In the genomic region with DNA sequence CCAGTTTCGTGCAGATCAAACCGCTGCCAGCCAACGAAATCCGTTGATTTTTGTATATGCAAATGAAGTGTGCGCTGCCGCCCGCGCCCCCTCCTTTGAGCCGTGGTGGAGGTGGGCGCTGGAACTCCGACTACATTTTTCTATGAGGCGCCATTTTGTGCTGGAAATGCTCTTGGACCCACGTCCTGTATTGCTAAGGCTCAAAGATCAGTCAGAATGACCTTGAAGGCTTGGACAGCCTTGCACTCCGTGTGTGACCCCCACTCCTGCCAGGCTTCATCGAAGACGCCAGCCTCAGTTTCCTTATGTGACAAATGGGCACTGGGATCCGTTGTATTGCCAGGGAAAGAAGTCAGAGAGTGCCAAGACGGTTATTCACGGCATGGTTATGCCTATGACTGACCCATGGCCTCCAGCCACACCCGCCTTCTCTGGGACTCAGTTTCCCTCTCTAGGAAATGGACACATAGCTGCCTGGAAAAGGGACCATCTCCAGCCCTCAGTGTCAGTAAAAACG, we compare ENCODE assay signal across 8 cellular contexts. TPM values are rescaled to one million over a fixed set of nuclear protein-coding genes. Genes with fewer than 3 reads are reported as not detected.
DNase-seq lines count a peak whose midpoint lies in the region; ATAC-seq, FAIRE-seq and TF ChIP-seq lines count a peak whose summit lies in the region.

No MANE protein-coding gene starts in this region.

- TF ChIP-seq EP300 in HepG2 (IDR thresholded peaks at IDR 0.05; ENCODE audit: low read depth in 2 of 2, low read length in 2 of 2) (no peak), HepG2 (CRISPR knock-in tag; IDR thresholded peaks at IDR 0.05; ENCODE audit: borderline replicate concordance) (no peak)

- H3K4me1 ChIP-seq in HepG2 (ENCODE audit: insufficient read depth, low read length) (peaks cover 26% of the 10 kb centered on the region), thyroid gland (peaks cover 14 to 18% of the 10 kb centered on the region in 2 donors)

- peak overlapping the region; percentile 92 for H3K4me3 Mint-ChIP-seq in activated naive CD8-positive, alpha-beta T cell treated with anti-CD3 and anti-CD28 coated beads, Interleukin-2, amount 50 U/mL, for 24 hours

- H3K79me2 ChIP-seq in HepG2 (ENCODE audit: insufficient read depth, low read length): peaks cover 16% of the 10 kb centered on the region

- H3K36me3 Mint-ChIP-seq in activated naive CD8-positive, alpha-beta T cell treated with anti-CD3 and anti-CD28 coated beads, Interleukin-2, amount 50 U/mL, for 24 hours (ENCODE audit: low read depth): peaks cover 30% of the 10 kb centered on the region

- in situ Hi-C loops in HepG2 (cut with HindIII; ENCODE audit: extremely low pct_ligation_motif_present, low pct_unique_long_range_greater_than_20kb): loop anchor here (5.0 kb wide), 1 partner anchor 261 kb away; the partner anchor contains the start of gene TNNT1

- H4K20me1 ChIP-seq in HepG2 (ENCODE audit: insufficient read depth, low read length): no peaks in the 10 kb centered on the region

- TF ChIP-seq CTCF in HepG2 (CRISPR knock-in tag; IDR thresholded peaks at IDR 0.05): no peak
- no peak for TF ChIP-seq CTCF in thyroid gland (IDR thresholded peaks at IDR 0.05)

- TF ChIP-seq POLR2A in HepG2 (IDR thresholded peaks at IDR 0.05; ENCODE audit: insufficient read depth in 1 of 2, low read depth in 2 of 2, low read length in 2 of 2) (no peak), thyroid gland (IDR thresholded peaks at IDR 0.05) (peak in 1 of 2 donors; percentile 22)

- peak; percentile 18 for FAIRE-seq in HepG2 (lab: Jason Lieb, UNC)

- no peak for TF ChIP-seq RAD21 in HepG2 (CRISPR knock-in tag; IDR thresholded peaks at IDR 0.05)

- H3K27ac ChIP-seq in HepG2 (ENCODE audit: extremely low read length, insufficient read depth, low read length): peak overlapping the region; percentile 61
- peak overlapping the region; percentile 91 to 99 (median 94) for H3K27ac ChIP-seq in thyroid gland

- H3K9ac ChIP-seq in HepG2 (ENCODE audit: insufficient read depth, low read depth, low read length): no peak overlapping the region

- H3K36me3 ChIP-seq in HepG2 (replicated peaks in 1 of 2; ENCODE audit: control insufficient read depth in 1 of 2, insufficient read depth in 2 of 2, low read length in 2 of 2): peaks cover 6 to 13% of the 10 kb centered on the region in 2 experiments; a peak in 4 of 5 replicates
- H3K36me3 ChIP-seq in thyroid gland: peaks cover 0 to 6% of the 10 kb centered on the region in 2 donors

- POLR2A ChIA-PET in HepG2 (lab: Yijun Ruan, JAX): interaction anchor here (0.5 to 2.9 kb wide), 40 partner anchors 9 to 291 kb away, joined by 3 to 62 read pairs (median 5); partner anchors contain the start of genes DNAAF3, HSPBP1, ISOC2 and KMT5C

- CTCF ChIA-PET in HepG2 (lab: Yijun Ruan, JAX; ENCODE audit: low intra/inter-chr PET ratio, low total read pairs): no interaction called here

- TSS peak; percentile 69 for BruUV-seq in HepG2 (replicated peaks; lab: Mats Ljungman, UMichigan)

- ATAC-seq in activated naive CD8-positive, alpha-beta T cell treated with anti-CD3 and anti-CD28 coated beads, Interleukin-2, amount 50 U/mL, for 24 hours: no peak
- no peak for ATAC-seq in HepG2
- no peak for ATAC-seq in GM21723 (IDR thresholded peaks at IDR 0.05; ENCODE audit: unreplicated experiment)
- ATAC-seq in GM21737 (IDR thresholded peaks at IDR 0.05; ENCODE audit: unreplicated experiment): no peak

- no peaks in the 10 kb centered on the region for H3K27me3 Mint-ChIP-seq in activated naive CD8-positive, alpha-beta T cell treated with anti-CD3 and anti-CD28 coated beads, Interleukin-2, amount 50 U/mL, for 24 hours

- peaks cover 0 to 5% of the 10 kb centered on the region in 2 experiments; a peak in 1 of 5 replicates for H3K27me3 ChIP-seq in HepG2 (ENCODE audit: control insufficient read depth in 1 of 2, insufficient read depth in 2 of 2, low read length in 2 of 2)
- no peaks in the 10 kb centered on the region for H3K27me3 ChIP-seq in thyroid gland

- H3K4me3 ChIP-seq in HepG2 (replicated peaks in 1 of 3; ENCODE audit: insufficient read depth in 1 of 3, low read depth in 2 of 3, low read length in 3 of 3) (peak overlapping the region in 1 of 3 experiments; percentile 83; a peak in 3 of 6 replicates), thyroid gland (replicated peaks in 1 of 3) (peak overlapping the region in 2 of 3 donors; percentile 44 to 92)

- H3K9me3 ChIP-seq in HepG2 (ENCODE audit: low read length) (no peaks in the 10 kb centered on the region), thyroid gland (no peaks in the 10 kb centered on the region)

- DNase-seq in activated T-cell treated with anti-CD3 and anti-CD28 coated beads, Interleukin-2, amount 50 U/mL, for 1 hour: peak; percentile 23
- no peak for DNase-seq in activated T-cell treated with anti-CD3 and anti-CD28 coated beads, Interleukin-2, amount 50 U/mL, for 48 hours
- no peak for DNase-seq in activated naive CD8-positive, alpha-beta T cell treated with anti-CD3 and anti-CD28 coated beads, Interleukin-2, amount 50 U/mL, for 24 hours
- no peak for DNase-seq in HepG2 (ENCODE audit: low spot score)
- DNase-seq in thyroid gland: no peak
- no peak for DNase-seq in GDM1 (lab: John Stamatoyannopoulos, UW)

- H3K27ac Mint-ChIP-seq in activated naive CD8-positive, alpha-beta T cell treated with anti-CD3 and anti-CD28 coated beads, Interleukin-2, amount 50 U/mL, for 24 hours: peak overlapping the region; percentile 98

- WGBS in HepG2 (ENCODE audit: low lambda C conversion rate): 65% methylated on average over 18 of the region's 21 CpGs
- 29% methylated on average over 20 to 21 of the region's 21 CpGs for WGBS in thyroid gland, 2 donors

- peak overlapping the region; percentile 57; the same call in 1 of the 2 replicates for H3K4me2 ChIP-seq in HepG2 (ENCODE audit: low read depth, low read length)

- H3K9me3 Mint-ChIP-seq in activated naive CD8-positive, alpha-beta T cell treated with anti-CD3 and anti-CD28 coated beads, Interleukin-2, amount 50 U/mL, for 24 hours: peaks cover 11% of the 10 kb centered on the region

- no peak overlapping the region for H2AFZ ChIP-seq in HepG2 (ENCODE audit: low read length)

- H3K4me1 Mint-ChIP-seq in activated naive CD8-positive, alpha-beta T cell treated with anti-CD3 and anti-CD28 coated beads, Interleukin-2, amount 50 U/mL, for 24 hours: peaks cover 37% of the 10 kb centered on the region

- intact Hi-C loops in HepG2 (cut with micrococcal nuclease; ENCODE audit: unreplicated experiment) (no loop called here), thyroid gland (cut with DNase I) (no loop called here)

RNA-seq across cellular contexts. Expression of gene UBE2S, which starts 0.8 kb away (rescaled TPM):
- 29.5 and 39.3 TPM in 2 replicates for total RNA-seq in HepG2 (2016; rRNA removed; fragmentation: Illumina TruSeq; extraction: Trizol)
- 24.2 and 26.4 TPM in 2 replicates for total RNA-seq in HepG2 (2016; cell fraction: cytosol; rRNA removed; fragmentation: Illumina TruSeq; extraction: Trizol; ENCODE audit: low read depth)
- 27.5 and 32.8 TPM in 2 replicates for total RNA-seq in HepG2 (2016; cell fraction: insoluble cytoplasmic fraction; rRNA removed; fragmentation: Illumina TruSeq; extraction: Trizol)
- total RNA-seq in HepG2 (2016; cell fraction: membrane; rRNA removed; fragmentation: Illumina TruSeq; extraction: Trizol): 46.3 and 52.3 TPM in 2 replicates
- 8.8 and 13.3 TPM in 2 replicates for total RNA-seq in HepG2 (2016; cell fraction: nucleus; rRNA removed; fragmentation: Illumina TruSeq; extraction: Trizol)
- polyA plus RNA-seq in HepG2 (2011; rRNA removed): 26.6 and 32.2 TPM in 2 replicates
- polyA plus RNA-seq in HepG2 (2011; cell fraction: cytosol; rRNA removed): 13.5 and 25.5 TPM in 2 replicates
- polyA plus RNA-seq in HepG2 (2011; cell fraction: nucleus; rRNA removed): 11.7 and 17.0 TPM in 2 replicates
- polyA plus RNA-seq in HepG2 (2012): 13.3 and 15.9 TPM in 2 replicates
- 40.7 and 47.0 TPM in 2 replicates for polyA plus RNA-seq in HepG2 (2016; cell fraction: cytosol; fragmentation: Illumina TruSeq; extraction: Trizol; ENCODE audit: low read depth)
- 40.6 and 48.2 TPM in 2 replicates for polyA plus RNA-seq in HepG2 (2016; cell fraction: insoluble cytoplasmic fraction; fragmentation: Illumina TruSeq; extraction: Trizol; ENCODE audit: low read depth)
- polyA plus RNA-seq in HepG2 (2016; cell fraction: membrane; fragmentation: Illumina TruSeq; extraction: Trizol; ENCODE audit: low read depth): 58.0 and 64.6 TPM in 2 replicates
- polyA plus RNA-seq in HepG2 (2016; cell fraction: nucleus; fragmentation: Illumina TruSeq; extraction: Trizol; ENCODE audit: insufficient read depth, low read depth): 28.6 and 29.6 TPM in 2 replicates
- 27.9 and 372 TPM in 2 replicates for polyA minus RNA-seq in HepG2 (2011; rRNA and poly(A)+ RNA removed; ENCODE audit: low replicate concordance)
- polyA minus RNA-seq in HepG2 (2011; cell fraction: cytosol; rRNA and poly(A)+ RNA removed): 21.6 and 27.8 TPM in 2 replicates
- 11.3 and 12.2 TPM in 2 replicates for polyA minus RNA-seq in HepG2 (2011; cell fraction: nucleus; rRNA and poly(A)+ RNA removed)
- total RNA-seq in thyroid gland: 10 to 100 TPM in 2 of 4 donors, 1 to 10 TPM in 2; 5.7 to 13.3 (median 9.8) TPM

RNA-seq across cellular contexts. Expression of gene RPL28, which starts 22.6 kb away (rescaled TPM):
- total RNA-seq in HepG2 (2016; rRNA removed; fragmentation: Illumina TruSeq; extraction: Trizol): 105 and 149 TPM in 2 replicates
- 153 and 170 TPM in 2 replicates for total RNA-seq in HepG2 (2016; cell fraction: cytosol; rRNA removed; fragmentation: Illumina TruSeq; extraction: Trizol; ENCODE audit: low read depth)
- total RNA-seq in HepG2 (2016; cell fraction: insoluble cytoplasmic fraction; rRNA removed; fragmentation: Illumina TruSeq; extraction: Trizol): 106 and 135 TPM in 2 replicates
- total RNA-seq in HepG2 (2016; cell fraction: membrane; rRNA removed; fragmentation: Illumina TruSeq; extraction: Trizol): 327 and 344 TPM in 2 replicates
- 60.8 and 85.5 TPM in 2 replicates for total RNA-seq in HepG2 (2016; cell fraction: nucleus; rRNA removed; fragmentation: Illumina TruSeq; extraction: Trizol)
- 420 and 501 TPM in 2 replicates for polyA plus RNA-seq in HepG2 (2011; rRNA removed)
- polyA plus RNA-seq in HepG2 (2011; cell fraction: cytosol; rRNA removed): 1,012 and 1,230 TPM in 2 replicates
- 415 and 421 TPM in 2 replicates for polyA plus RNA-seq in HepG2 (2011; cell fraction: nucleus; rRNA removed)
- 1,382 and 1,551 TPM in 2 replicates for polyA plus RNA-seq in HepG2 (2012)
- 3,340 and 3,836 TPM in 2 replicates for polyA plus RNA-seq in HepG2 (2016; cell fraction: cytosol; fragmentation: Illumina TruSeq; extraction: Trizol; ENCODE audit: low read depth)
- polyA plus RNA-seq in HepG2 (2016; cell fraction: insoluble cytoplasmic fraction; fragmentation: Illumina TruSeq; extraction: Trizol; ENCODE audit: low read depth): 1,089 and 1,394 TPM in 2 replicates
- polyA plus RNA-seq in HepG2 (2016; cell fraction: membrane; fragmentation: Illumina TruSeq; extraction: Trizol; ENCODE audit: low read depth): 4,357 and 4,654 TPM in 2 replicates
- 818 and 840 TPM in 2 replicates for polyA plus RNA-seq in HepG2 (2016; cell fraction: nucleus; fragmentation: Illumina TruSeq; extraction: Trizol; ENCODE audit: insufficient read depth, low read depth)
- 599 and 837 TPM in 2 replicates for polyA minus RNA-seq in HepG2 (2011; rRNA and poly(A)+ RNA removed; ENCODE audit: low replicate concordance)
- polyA minus RNA-seq in HepG2 (2011; cell fraction: cytosol; rRNA and poly(A)+ RNA removed): 814 and 829 TPM in 2 replicates
- polyA minus RNA-seq in HepG2 (2011; cell fraction: nucleus; rRNA and poly(A)+ RNA removed): 93.3 and 130 TPM in 2 replicates
- 100 to 1,000 TPM; 156 to 404 (median 205) TPM for total RNA-seq in thyroid gland

RNA-seq across cellular contexts. Expression of gene TMEM238, which starts 24.3 kb away (rescaled TPM):
- total RNA-seq in HepG2 (2016; rRNA removed; fragmentation: Illumina TruSeq; extraction: Trizol) (not detected in 2 replicates), thyroid gland (10 to 100 TPM in 3 of 4 donors, 1 to 10 TPM in 1; 6.3 to 73.5 (median 31.2) TPM)
- total RNA-seq in HepG2 (2016; cell fraction: cytosol; rRNA removed; fragmentation: Illumina TruSeq; extraction: Trizol; ENCODE audit: low read depth): not detected in 2 replicates
- not detected in 2 replicates for total RNA-seq in HepG2 (2016; cell fraction: insoluble cytoplasmic fraction; rRNA removed; fragmentation: Illumina TruSeq; extraction: Trizol)
- total RNA-seq in HepG2 (2016; cell fraction: membrane; rRNA removed; fragmentation: Illumina TruSeq; extraction: Trizol): 0.25 TPM in 1 of 2 replicates, not detected in the other
- not detected in 2 replicates for total RNA-seq in HepG2 (2016; cell fraction: nucleus; rRNA removed; fragmentation: Illumina TruSeq; extraction: Trizol)
- not detected in 2 replicates for polyA plus RNA-seq in HepG2 (2011; rRNA removed)
- polyA plus RNA-seq in HepG2 (2011; cell fraction: cytosol; rRNA removed): 0.05 and 0.08 TPM in 2 replicates
- polyA plus RNA-seq in HepG2 (2011; cell fraction: nucleus; rRNA removed): 0.23 TPM in 1 of 2 replicates, not detected in the other
- 0.16 TPM in 1 of 2 replicates, not detected in the other for polyA plus RNA-seq in HepG2 (2012)
- polyA plus RNA-seq in HepG2 (2016; cell fraction: cytosol; fragmentation: Illumina TruSeq; extraction: Trizol; ENCODE audit: low read depth): not detected in 2 replicates
- not detected in 2 replicates for polyA plus RNA-seq in HepG2 (2016; cell fraction: insoluble cytoplasmic fraction; fragmentation: Illumina TruSeq; extraction: Trizol; ENCODE audit: low read depth)
- not detected in 2 replicates for polyA plus RNA-seq in HepG2 (2016; cell fraction: membrane; fragmentation: Illumina TruSeq; extraction: Trizol; ENCODE audit: low read depth)
- not detected in 2 replicates for polyA plus RNA-seq in HepG2 (2016; cell fraction: nucleus; fragmentation: Illumina TruSeq; extraction: Trizol; ENCODE audit: insufficient read depth, low read depth)
- 0.14 and 1.4 TPM in 2 replicates for polyA minus RNA-seq in HepG2 (2011; rRNA and poly(A)+ RNA removed; ENCODE audit: low replicate concordance)
- 1.1 TPM in 1 of 2 replicates, not detected in the other for polyA minus RNA-seq in HepG2 (2011; cell fraction: cytosol; rRNA and poly(A)+ RNA removed)
- not detected in 2 replicates for polyA minus RNA-seq in HepG2 (2011; cell fraction: nucleus; rRNA and poly(A)+ RNA removed)

RNA-seq across cellular contexts. Expression of gene TMEM190, which starts 31.8 kb away (rescaled TPM):
- total RNA-seq in HepG2 (2016; rRNA removed; fragmentation: Illumina TruSeq; extraction: Trizol): 0.35 TPM in 1 of 2 replicates, not detected in the other
- total RNA-seq in HepG2 (2016; cell fraction: cytosol; rRNA removed; fragmentation: Illumina TruSeq; extraction: Trizol; ENCODE audit: low read depth): 0.81 TPM in 1 of 2 replicates, not detected in the other
- 0.37 and 0.43 TPM in 2 replicates for total RNA-seq in HepG2 (2016; cell fraction: insoluble cytoplasmic fraction; rRNA removed; fragmentation: Illumina TruSeq; extraction: Trizol)
- 0.59 and 0.72 TPM in 2 replicates for total RNA-seq in HepG2 (2016; cell fraction: membrane; rRNA removed; fragmentation: Illumina TruSeq; extraction: Trizol)
- not detected in 2 replicates for total RNA-seq in HepG2 (2016; cell fraction: nucleus; rRNA removed; fragmentation: Illumina TruSeq; extraction: Trizol)
- 0.83 and 1.6 TPM in 2 replicates for polyA plus RNA-seq in HepG2 (2011; rRNA removed)
- polyA plus RNA-seq in HepG2 (2011; cell fraction: cytosol; rRNA removed): 1.1 and 1.9 TPM in 2 replicates
- polyA plus RNA-seq in HepG2 (2011; cell fraction: nucleus; rRNA removed): 3.0 and 3.8 TPM in 2 replicates
- polyA plus RNA-seq in HepG2 (2012): 1.3 and 1.4 TPM in 2 replicates
- 0.54 and 1.0 TPM in 2 replicates for polyA plus RNA-seq in HepG2 (2016; cell fraction: cytosol; fragmentation: Illumina TruSeq; extraction: Trizol; ENCODE audit: low read depth)
- polyA plus RNA-seq in HepG2 (2016; cell fraction: insoluble cytoplasmic fraction; fragmentation: Illumina TruSeq; extraction: Trizol; ENCODE audit: low read depth): 0.67 and 0.95 TPM in 2 replicates
- polyA plus RNA-seq in HepG2 (2016; cell fraction: membrane; fragmentation: Illumina TruSeq; extraction: Trizol; ENCODE audit: low read depth): not detected in 2 replicates
- polyA plus RNA-seq in HepG2 (2016; cell fraction: nucleus; fragmentation: Illumina TruSeq; extraction: Trizol; ENCODE audit: insufficient read depth, low read depth): 1.3 TPM in 1 of 2 replicates, not detected in the other
- 0.30 TPM in 1 of 2 replicates, not detected in the other for polyA minus RNA-seq in HepG2 (2011; rRNA and poly(A)+ RNA removed; ENCODE audit: low replicate concordance)
- not detected in 2 replicates for polyA minus RNA-seq in HepG2 (2011; cell fraction: cytosol; rRNA and poly(A)+ RNA removed)
- not detected in 2 replicates for polyA minus RNA-seq in HepG2 (2011; cell fraction: nucleus; rRNA and poly(A)+ RNA removed)
- not detected for total RNA-seq in thyroid gland

RNA-seq across cellular contexts. Expression of gene SHISA7, which starts 34.7 kb away (rescaled TPM):
- not detected in 2 replicates for total RNA-seq in HepG2 (2016; rRNA removed; fragmentation: Illumina TruSeq; extraction: Trizol)
- not detected in 2 replicates for total RNA-seq in HepG2 (2016; cell fraction: cytosol; rRNA removed; fragmentation: Illumina TruSeq; extraction: Trizol; ENCODE audit: low read depth)
- not detected in 2 replicates for total RNA-seq in HepG2 (2016; cell fraction: insoluble cytoplasmic fraction; rRNA removed; fragmentation: Illumina TruSeq; extraction: Trizol)
- total RNA-seq in HepG2 (2016; cell fraction: membrane; rRNA removed; fragmentation: Illumina TruSeq; extraction: Trizol): not detected in 2 replicates
- not detected in 2 replicates for total RNA-seq in HepG2 (2016; cell fraction: nucleus; rRNA removed; fragmentation: Illumina TruSeq; extraction: Trizol)
- not detected in 2 replicates for polyA plus RNA-seq in HepG2 (2011; rRNA removed)
- polyA plus RNA-seq in HepG2 (2011; cell fraction: cytosol; rRNA removed): not detected in 2 replicates
- polyA plus RNA-seq in HepG2 (2011; cell fraction: nucleus; rRNA removed): not detected in 2 replicates
- polyA plus RNA-seq in HepG2 (2012): not detected in 2 replicates
- not detected in 2 replicates for polyA plus RNA-seq in HepG2 (2016; cell fraction: cytosol; fragmentation: Illumina TruSeq; extraction: Trizol; ENCODE audit: low read depth)
- polyA plus RNA-seq in HepG2 (2016; cell fraction: insoluble cytoplasmic fraction; fragmentation: Illumina TruSeq; extraction: Trizol; ENCODE audit: low read depth): not detected in 2 replicates
- polyA plus RNA-seq in HepG2 (2016; cell fraction: membrane; fragmentation: Illumina TruSeq; extraction: Trizol; ENCODE audit: low read depth): not detected in 2 replicates
- not detected in 2 replicates for polyA plus RNA-seq in HepG2 (2016; cell fraction: nucleus; fragmentation: Illumina TruSeq; extraction: Trizol; ENCODE audit: insufficient read depth, low read depth)
- polyA minus RNA-seq in HepG2 (2011; rRNA and poly(A)+ RNA removed; ENCODE audit: low replicate concordance): 0.05 TPM in 1 of 2 replicates, not detected in the other
- not detected in 2 replicates for polyA minus RNA-seq in HepG2 (2011; cell fraction: cytosol; rRNA and poly(A)+ RNA removed)
- not detected in 2 replicates for polyA minus RNA-seq in HepG2 (2011; cell fraction: nucleus; rRNA and poly(A)+ RNA removed)
- total RNA-seq in thyroid gland: not detected

Comparison
In these comparisons a context has a peak if more than half of its experiments do, and no peak if none do; other contexts are left out.
1. RNA of gene TMEM238, which starts 24.3 kb away (total RNA-seq): 6.3 to 73.5 TPM in thyroid gland; 0.25 TPM in HepG2; every median in the first group is over 4 times any median in the second.